8 cellular contexts compared by ENCODE assay signal in genomic region chr17:80970044-80970761, GRCh38. TPM values are rescaled to one million over a fixed set of nuclear protein-coding genes. Genes with fewer than 3 reads are reported as not detected.
DNase-seq lines count a peak whose midpoint lies in the region; ATAC-seq, FAIRE-seq and TF ChIP-seq lines count a peak whose summit lies in the region.

No MANE protein-coding gene starts in this region.

- no peak overlapping the region for H3K4me3 ChIP-seq in breast epithelium
- H3K4me3 ChIP-seq in liver (ENCODE audit: low read depth in 1 of 3, low read length in 3 of 3) = no peak overlapping the region
- H3K4me3 ChIP-seq in thoracic aorta = no peak overlapping the region

- intact Hi-C loops in breast epithelium (cut with DNase I; ENCODE audit: low total_unique reads) = no loop called here

- peaks cover 0 to 3% of the 10 kb centered on the region in 2 donors for H3K4me1 ChIP-seq in breast epithelium
- peaks cover 0 to 4% (median 1%) of the 10 kb centered on the region in 4 donors for H3K4me1 ChIP-seq in liver (ENCODE audit: control insufficient read depth in 4 of 4, insufficient read depth in 4 of 4, low read length in 3 of 4)
- H3K4me1 ChIP-seq in thoracic aorta (ENCODE audit: control insufficient read depth in 1 of 2, low read depth in 2 of 2) = peaks cover 0 to 31% of the 10 kb centered on the region in 2 donors

- H3K27me3 ChIP-seq in breast epithelium (peaks cover 0 to 37% of the 10 kb centered on the region in 2 donors), liver (ENCODE audit: control insufficient read depth in 4 of 4, insufficient read depth in 4 of 4, low read length in 3 of 4) (no peaks in the 10 kb centered on the region), thoracic aorta (replicated peaks; ENCODE audit: insufficient read depth) (no peaks in the 10 kb centered on the region)

- DNase-seq in ACHN (peak; percentile 42), GM12891 (ENCODE audit: insufficient read length, low spot score) (peak; percentile 86), breast epithelium (ENCODE audit: low spot score in 2 of 2) (no peak), thoracic aorta (ENCODE audit: low spot score) (no peak), ureter (ENCODE audit: low spot score) (no peak), OCI-M2 (lab: John Stamatoyannopoulos, UW; ENCODE audit: unreplicated experiment) (no peak)

- no peak overlapping the region for H3K9ac ChIP-seq in liver (ENCODE audit: low read depth in 1 of 2, low read length in 2 of 2)

- TF ChIP-seq RAD21 in liver (IDR thresholded peaks at IDR 0.05) = peak in 1 of 2 donors; percentile 54

- TF ChIP-seq POLR2A in GM12891 (IDR thresholded peaks at IDR 0.05; ENCODE audit: low read depth, low read length) = no peak
- TF ChIP-seq POLR2A in breast epithelium (IDR thresholded peaks at IDR 0.05) = no peak

- no peaks in the 10 kb centered on the region for H3K9me3 ChIP-seq in breast epithelium
- H3K9me3 ChIP-seq in liver (ENCODE audit: control insufficient read depth in 4 of 4, low read length in 3 of 4) = no peaks in the 10 kb centered on the region
- no peaks in the 10 kb centered on the region for H3K9me3 ChIP-seq in thoracic aorta

- peak in 2 of 3 donors; percentile 41 to 48 for TF ChIP-seq CTCF in breast epithelium (IDR thresholded peaks at IDR 0.05)
- TF ChIP-seq CTCF in liver (IDR thresholded peaks at IDR 0.05; ENCODE audit: low read depth, low read length, missing input control) = peak; percentile 19
- peak; percentile 60 for TF ChIP-seq CTCF in thoracic aorta (IDR thresholded peaks at IDR 0.05)

- ATAC-seq in SK-N-SH treated with all-trans-retinoic acid at 6 μM for 48 hours (peak; percentile 64), thoracic aorta (ENCODE audit: insufficient number of reproducible peaks, low FRiP score, low read depth) (no peak)

- 49% methylated on average over 20 of the region's 20 CpGs for WGBS in liver

- peak; percentile 94 for FAIRE-seq in GM12891 (lab: Jason Lieb, UNC)

- H3K36me3 ChIP-seq in breast epithelium (no peaks in the 10 kb centered on the region), liver (ENCODE audit: control insufficient read depth in 4 of 4, insufficient read depth in 3 of 4, low read depth in 1 of 4, low read length in 3 of 4) (no peaks in the 10 kb centered on the region), thoracic aorta (peaks cover 3% of the 10 kb centered on the region)

- H3K27ac ChIP-seq in breast epithelium (no peak overlapping the region), liver (ENCODE audit: low read depth in 1 of 2, low read length in 2 of 2) (no peak overlapping the region), thoracic aorta (no peak overlapping the region)

- in situ Hi-C loops in ACHN (cut with HindIII; ENCODE audit: low pct_ligation_motif_present, low pct_unique_long_range_greater_than_20kb, low sequenced_read_pairs) = no loop called here

TF ChIP-seq in GM12891, 5 proteins besides CTCF, POLR2A, EP300 and RAD21:
- no peak for TF ChIP-seq POU2F2 (IDR thresholded peaks at IDR 0.05; ENCODE audit: low read depth, low read length)
- no peak for TF ChIP-seq POLR2AphosphoS5 (IDR thresholded peaks at IDR 0.05; ENCODE audit: low read depth, low read length)
- TF ChIP-seq TAF1 (IDR thresholded peaks at IDR 0.05; ENCODE audit: low read depth, low read length) = no peak
- TF ChIP-seq SPI1 (IDR thresholded peaks at IDR 0.05; ENCODE audit: low read depth, low read length) = no peak
- TF ChIP-seq PAX5 (IDR thresholded peaks at IDR 0.05; ENCODE audit: insufficient read depth, low read length, severe bottlenecking) = no peak
TF ChIP-seq in GM12891: peak in this region for 0.

TF ChIP-seq in SK-N-SH treated with all-trans-retinoic acid at 6 μM for 48 hours, 23 proteins besides CTCF, POLR2A, EP300 and RAD21:
- TF ChIP-seq ARNTL (CRISPR knock-in tag; IDR thresholded peaks at IDR 0.05; ENCODE audit: borderline replicate concordance, low read depth) (no peak), ZFP3 (CRISPR knock-in tag; IDR thresholded peaks at IDR 0.05) (no peak), ZNF8 (CRISPR knock-in tag; IDR thresholded peaks at IDR 0.05) (no peak), RARB (CRISPR knock-in tag; IDR thresholded peaks at IDR 0.05) (no peak)

TF ChIP-seq in liver, 16 proteins besides CTCF, POLR2A, EP300 and RAD21:
- TF ChIP-seq FOXA2 (IDR thresholded peaks at IDR 0.05) (no peak), FOXA1 (IDR thresholded peaks at IDR 0.05) (no peak), HNF4A (conservative IDR thresholded peaks at IDR 0.05) (no peak), JUND (IDR thresholded peaks at IDR 0.05) (no peak), RXRA (IDR thresholded peaks at IDR 0.05) (no peak), HNF4G (IDR thresholded peaks at IDR 0.05) (no peak), MAX (IDR thresholded peaks at IDR 0.05) (no peak), GABPA (IDR thresholded peaks at IDR 0.05 in 1 of 2, conservative IDR thresholded peaks at IDR 0.05 in 1 of 2) (no peak), SP1 (IDR thresholded peaks at IDR 0.05) (no peak), ATF3 (IDR thresholded peaks at IDR 0.05) (no peak), TAF1 (conservative IDR thresholded peaks at IDR 0.05) (no peak), YY1 (IDR thresholded peaks at IDR 0.05) (no peak), NR2F2 (IDR thresholded peaks at IDR 0.05) (no peak), ZBTB33 (IDR thresholded peaks at IDR 0.05) (no peak), REST (IDR thresholded peaks at IDR 0.05) (no peak), EGR1 (IDR thresholded peaks at IDR 0.05; ENCODE audit: low read depth in 2 of 2) (no peak)

RNA-seq across cellular contexts. Expression of gene CHMP6, which starts 21.4 kb away (rescaled TPM):
- 11.2 TPM for polyA plus RNA-seq in GM12891 (2012; ENCODE audit: low read depth, missing spikeins)
- total RNA-seq in breast epithelium (10 to 100 TPM; 18.6 to 30.2 (median 27.7) TPM), liver (10 to 100 TPM in 1 of 2 donors, 1 to 10 TPM in 1; 9.6 to 14.5 TPM), thoracic aorta (10 to 100 TPM; 20.2 to 38.0 TPM), ureter (26.2 TPM)
- polyA plus RNA-seq in liver = 10 to 100 TPM; 19.0 to 24.0 TPM

Comparison
In these comparisons a context has a peak if more than half of its experiments do, and no peak if none do; other contexts are left out.
1. DNase-seq: peak in ACHN (single experiment) and GM12891 (single experiment); none in breast epithelium (0 of 2), thoracic aorta (single experiment), ureter (single experiment) and OCI-M2 (single experiment).
2. Peak in every context shown above with its lines, with median percentiles within 50 percentile points of each other: CTCF ChIP-seq.